16 cellular contexts compared by ENCODE assay signal in the genomic region with DNA sequence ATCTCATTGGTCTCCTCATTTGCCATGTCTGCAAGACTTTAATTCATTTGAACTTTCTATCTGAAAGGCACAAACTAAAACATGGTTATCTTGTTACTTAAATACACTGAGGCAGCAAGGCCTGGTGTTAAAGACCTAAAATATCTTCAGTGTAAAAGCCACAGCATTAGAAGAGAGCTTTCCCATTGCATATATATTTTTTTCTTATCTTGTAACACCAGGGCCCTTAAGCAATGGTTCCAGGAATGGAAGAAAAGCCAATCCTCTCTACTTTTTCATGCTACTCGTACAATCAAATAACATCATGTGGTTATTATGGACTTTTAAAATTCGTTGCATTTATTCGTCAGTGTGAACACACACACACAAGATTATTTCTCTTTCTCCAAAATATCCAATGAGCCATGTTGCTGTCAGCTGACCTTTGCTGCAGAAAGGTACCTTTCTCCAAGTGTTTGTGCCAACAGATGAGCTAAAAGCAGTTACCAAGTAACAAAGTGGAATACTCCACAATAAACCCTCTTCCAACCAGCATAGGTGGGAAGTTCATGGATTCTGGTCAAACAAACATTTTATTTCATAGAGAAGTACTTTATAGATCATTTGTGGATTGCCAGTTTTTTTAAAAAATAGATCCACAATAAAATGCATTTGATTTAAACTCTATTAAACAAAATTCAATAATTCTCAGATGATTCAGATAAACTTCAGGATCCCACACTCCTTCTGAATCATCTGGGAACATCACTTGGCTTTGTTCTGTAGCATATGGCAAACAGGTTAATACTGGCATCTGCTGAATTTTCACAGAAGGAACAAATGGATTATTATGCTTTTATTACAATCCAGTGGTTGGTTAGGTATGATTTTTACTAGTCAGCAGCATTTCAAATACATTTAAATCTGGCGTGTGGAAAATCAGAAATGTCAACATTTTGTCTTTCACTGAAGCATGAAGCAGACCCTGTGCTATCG.
"Had no signal": no experiment of that assay in that cellular context is flagged by ENCODE, and none has a peak within 500 bp of the region (broad histone marks: within the 10 kb centered on the region; RNA-seq: fewer than 3 reads in every experiment).

No MANE protein-coding gene starts in this region.

- ATAC-seq: lower lobe of right lung; sciatic nerve; stimulated activated effector memory CD8-positive, alpha-beta T cell treated with anti-CD3 and anti-CD28 coated beads, Interleukin-12 subunit alpha, Interleukin-12 subunit beta, amount 100 ng/mL, for 72 hours had no signal

- H3K4me3 ChIP-seq: lower lobe of right lung, prostate gland, thyroid gland, uterus had no signal

- H3K9me3 ChIP-seq: lower lobe of right lung, prostate gland, thyroid gland, uterus had no signal

- DNase-seq: activated CD4-positive, CD25-positive, alpha-beta regulatory T cell treated with anti-CD3 and anti-CD28 coated beads, Interleukin-2, amount 50 U/mL, for 72 hours; activated naive CD4-positive, alpha-beta T cell treated with Interleukin-2 at 50 U/mL for 16 hours; activated T-cell treated with anti-CD3 and anti-CD28 coated beads for 4 hours; anterior cingulate cortex; dermis blood vessel endothelial cell; hypothalamus; lower lobe of right lung; stimulated activated CD4-positive, alpha-beta T cell treated with anti-CD3 and anti-CD28 coated beads, Interleukin-12 subunit alpha, Interleukin-12 subunit beta, amount 100 ng/mL, for 4 hours; stimulated activated CD4-positive, alpha-beta T cell treated with anti-CD3 and anti-CD28 coated beads, Interleukin-2, amount 100 ng/mL, for 24 hours; T-helper 1 cell; thyroid gland; uterus had no signal

- H3K27ac ChIP-seq: epithelial cell of prostate, lower lobe of right lung, prostate gland, thyroid gland, uterus had no signal

- H3K36me3 ChIP-seq: lower lobe of right lung, prostate gland, thyroid gland, uterus had no signal

- H3K27me3 ChIP-seq: thyroid gland, uterus had no signal
